Comparison of ENCODE assay signal across 1 cellular context in the genomic region with DNA sequence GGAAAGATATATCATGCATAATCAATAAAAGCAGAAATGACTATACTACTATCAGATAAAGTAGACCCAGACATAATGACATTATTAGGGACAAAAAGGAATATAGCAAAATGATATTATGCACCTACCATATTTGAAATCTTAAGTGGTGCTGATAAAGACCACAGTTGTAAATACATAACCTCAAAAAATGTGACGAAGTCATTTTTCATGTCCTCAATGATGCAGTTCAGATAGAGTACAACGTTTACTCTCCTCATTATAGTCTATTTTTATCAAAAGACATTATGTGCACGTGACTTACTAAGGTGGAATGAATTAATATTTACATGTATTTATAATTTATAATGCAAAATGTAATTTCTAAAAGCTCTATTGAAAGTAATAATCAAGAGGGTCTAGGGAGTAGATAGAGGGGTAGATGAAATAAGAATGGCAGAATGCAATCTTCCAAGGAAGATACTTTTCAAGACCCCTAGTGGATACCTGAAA.
TF ChIP-seq lines count a peak whose summit lies in the region.

No MANE protein-coding gene starts in this region.

TF ChIP-seq in H1, 55 proteins besides CTCF, POLR2A, EP300 and RAD21:
- TF ChIP-seq RFX5 (IDR thresholded peaks at IDR 0.05; ENCODE audit: borderline replicate concordance, low read depth, low read length) (no peak), RXRA (IDR thresholded peaks at IDR 0.05; ENCODE audit: insufficient read depth, low read depth, low read length) (no peak), KDM5A (IDR thresholded peaks at IDR 0.05; ENCODE audit: low read length) (no peak), TBP (IDR thresholded peaks at IDR 0.05; ENCODE audit: low read depth, low read length) (no peak), SP1 (IDR thresholded peaks at IDR 0.05; ENCODE audit: low read depth, low read length) (no peak), KDM4A (IDR thresholded peaks at IDR 0.05; ENCODE audit: low read depth, low read length, severe bottlenecking) (no peak), CHD2 (IDR thresholded peaks at IDR 0.05; ENCODE audit: low read length) (no peak), FOSL1 (IDR thresholded peaks at IDR 0.05; ENCODE audit: insufficient read depth, low read depth, low read length) (no peak), POLR2AphosphoS5 (IDR thresholded peaks at IDR 0.05; ENCODE audit: low read depth, low read length) (no peak), TAF1 (IDR thresholded peaks at IDR 0.05; ENCODE audit: low read depth, low read length) (no peak), TEAD4 (IDR thresholded peaks at IDR 0.05; ENCODE audit: low read depth, low read length) (no peak), CEBPB (IDR thresholded peaks at IDR 0.05; ENCODE audit: low read depth, low read length) (no peak), ASH2L (IDR thresholded peaks at IDR 0.05; ENCODE audit: low read length) (no peak)
